ENCODE assay signal across 1 cellular context in the genomic region with DNA sequence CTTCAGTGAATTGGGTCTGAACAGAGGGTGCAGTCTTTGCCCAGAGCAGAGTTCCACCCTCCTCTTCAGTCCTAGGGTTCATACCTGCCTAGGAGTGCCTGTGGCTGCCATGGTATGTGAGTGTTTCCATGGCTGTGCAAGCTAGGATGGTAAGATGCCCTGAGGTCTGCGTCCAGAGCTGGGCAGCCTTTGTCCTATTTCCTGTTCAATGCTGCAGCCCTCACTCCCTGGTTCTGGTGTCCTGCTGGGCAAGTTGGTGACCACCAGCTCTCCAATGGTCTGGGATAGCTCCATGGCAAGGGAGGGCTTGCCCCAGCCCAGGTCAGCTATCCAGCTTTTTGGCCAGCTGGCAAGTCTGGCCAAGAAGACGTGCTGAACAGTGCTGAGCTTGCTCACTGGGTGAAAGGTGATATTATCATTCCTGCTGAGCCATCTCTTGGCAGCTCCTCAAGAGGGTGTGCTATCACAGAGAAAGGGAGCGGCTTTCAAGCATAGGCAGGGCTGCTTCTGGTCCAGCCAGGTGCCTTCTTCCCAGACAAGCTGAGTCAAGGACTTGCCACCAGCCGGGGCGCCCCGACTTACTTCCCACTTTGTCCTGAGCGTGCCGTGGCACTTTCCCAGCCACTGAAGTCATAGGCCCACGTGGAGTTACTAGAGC.
TF ChIP-seq lines count a peak whose summit lies in the region.

No MANE protein-coding gene starts in this region.

TF ChIP-seq in K562, 482 proteins besides CTCF, POLR2A, EP300 and RAD21:
- TF ChIP-seq NFE2 (IDR thresholded peaks at IDR 0.05; ENCODE audit: low read depth): peak; percentile 60; the same call in 1 of the 2 replicates
- TF ChIP-seq, protein P1, sequence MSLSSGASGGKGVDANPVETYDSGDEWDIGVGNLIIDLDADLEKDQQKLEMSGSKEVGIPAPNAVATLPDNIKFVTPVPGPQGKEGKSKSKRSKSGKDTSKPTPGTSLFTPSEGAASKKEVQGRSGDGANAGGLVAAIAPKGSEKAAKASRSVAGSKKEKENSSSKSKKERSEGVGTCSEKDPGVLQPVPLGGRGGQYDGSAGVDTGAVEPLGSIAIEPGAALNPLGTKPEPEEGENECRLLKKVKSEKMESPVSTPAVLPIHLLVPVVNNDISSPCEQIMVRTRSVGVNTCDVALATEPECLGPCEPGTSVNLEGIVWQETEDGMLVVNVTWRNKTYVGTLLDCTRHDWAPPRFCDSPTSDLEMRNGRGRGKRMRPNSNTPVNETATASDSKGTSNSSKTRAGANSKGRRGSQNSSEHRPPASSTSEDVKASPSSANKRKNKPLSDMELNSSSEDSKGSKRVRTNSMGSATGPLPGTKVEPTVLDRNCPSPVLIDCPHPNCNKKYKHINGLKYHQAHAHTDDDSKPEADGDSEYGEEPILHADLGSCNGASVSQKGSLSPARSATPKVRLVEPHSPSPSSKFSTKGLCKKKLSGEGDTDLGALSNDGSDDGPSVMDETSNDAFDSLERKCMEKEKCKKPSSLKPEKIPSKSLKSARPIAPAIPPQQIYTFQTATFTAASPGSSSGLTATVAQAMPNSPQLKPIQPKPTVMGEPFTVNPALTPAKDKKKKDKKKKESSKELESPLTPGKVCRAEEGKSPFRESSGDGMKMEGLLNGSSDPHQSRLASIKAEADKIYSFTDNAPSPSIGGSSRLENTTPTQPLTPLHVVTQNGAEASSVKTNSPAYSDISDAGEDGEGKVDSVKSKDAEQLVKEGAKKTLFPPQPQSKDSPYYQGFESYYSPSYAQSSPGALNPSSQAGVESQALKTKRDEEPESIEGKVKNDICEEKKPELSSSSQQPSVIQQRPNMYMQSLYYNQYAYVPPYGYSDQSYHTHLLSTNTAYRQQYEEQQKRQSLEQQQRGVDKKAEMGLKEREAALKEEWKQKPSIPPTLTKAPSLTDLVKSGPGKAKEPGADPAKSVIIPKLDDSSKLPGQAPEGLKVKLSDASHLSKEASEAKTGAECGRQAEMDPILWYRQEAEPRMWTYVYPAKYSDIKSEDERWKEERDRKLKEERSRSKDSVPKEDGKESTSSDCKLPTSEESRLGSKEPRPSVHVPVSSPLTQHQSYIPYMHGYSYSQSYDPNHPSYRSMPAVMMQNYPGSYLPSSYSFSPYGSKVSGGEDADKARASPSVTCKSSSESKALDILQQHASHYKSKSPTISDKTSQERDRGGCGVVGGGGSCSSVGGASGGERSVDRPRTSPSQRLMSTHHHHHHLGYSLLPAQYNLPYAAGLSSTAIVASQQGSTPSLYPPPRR (CRISPR knock-in tag; IDR thresholded peaks at IDR 0.05; ENCODE audit: borderline replicate concordance): 0 out of 2 replicates have a peak, but pooled peaks have one; percentile 19
- no peak for TF ChIP-seq SREBF1 (IDR thresholded peaks at IDR 0.05; ENCODE audit: borderline replicate concordance, low read depth, low read length)
- TF ChIP-seq HDGF (IDR thresholded peaks at IDR 0.05): 0 out of 2 replicates have a peak, but pooled peaks have one; percentile 60
- TF ChIP-seq ZNF3 (CRISPR knock-in tag; IDR thresholded peaks at IDR 0.05): no peak
- TF ChIP-seq, protein P2, sequence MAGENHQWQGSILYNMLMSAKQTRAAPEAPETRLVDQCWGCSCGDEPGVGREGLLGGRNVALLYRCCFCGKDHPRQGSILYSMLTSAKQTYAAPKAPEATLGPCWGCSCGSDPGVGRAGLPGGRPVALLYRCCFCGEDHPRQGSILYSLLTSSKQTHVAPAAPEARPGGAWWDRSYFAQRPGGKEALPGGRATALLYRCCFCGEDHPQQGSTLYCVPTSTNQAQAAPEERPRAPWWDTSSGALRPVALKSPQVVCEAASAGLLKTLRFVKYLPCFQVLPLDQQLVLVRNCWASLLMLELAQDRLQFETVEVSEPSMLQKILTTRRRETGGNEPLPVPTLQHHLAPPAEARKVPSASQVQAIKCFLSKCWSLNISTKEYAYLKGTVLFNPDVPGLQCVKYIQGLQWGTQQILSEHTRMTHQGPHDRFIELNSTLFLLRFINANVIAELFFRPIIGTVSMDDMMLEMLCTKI (IDR thresholded peaks at IDR 0.05; ENCODE audit: partially characterized antibody): no peak
- TF ChIP-seq ATF1 (CRISPR knock-in tag; IDR thresholded peaks at IDR 0.05): no peak
- TF ChIP-seq ATF1 (tag; IDR thresholded peaks at IDR 0.05): 0 out of 2 replicates have a peak, but pooled peaks have one; percentile 18
- no peak for TF ChIP-seq ZEB2 (IDR thresholded peaks at IDR 0.05)
- peak; percentile 70 for TF ChIP-seq NFIC (IDR thresholded peaks at IDR 0.05)
- TF ChIP-seq CBX1 (IDR thresholded peaks at IDR 0.05; ENCODE audit: low read depth): no peak
- no peak for TF ChIP-seq ZNF133 (CRISPR knock-in tag; IDR thresholded peaks at IDR 0.05)
- no peak for TF ChIP-seq ZZZ3 (IDR thresholded peaks at IDR 0.05)
- peak in 1 of 2 experiments; percentile 40; a peak in 1 of 4 replicates for TF ChIP-seq RCOR1 (IDR thresholded peaks at IDR 0.05; ENCODE audit: borderline replicate concordance in 1 of 2, low read depth in 2 of 2, low read length in 2 of 2)
- peak; percentile 48; the same call in 1 of the 2 replicates for TF ChIP-seq NCOR1 (IDR thresholded peaks at IDR 0.05)
- TF ChIP-seq NRF1 (conservative IDR thresholded peaks at IDR 0.05 in 1 of 2, IDR thresholded peaks at IDR 0.05 in 1 of 2): peak in 1 of 2 experiments; percentile 53; a peak in 3 of 4 replicates
- no peak; the same call in 1 of the 2 replicates for TF ChIP-seq FOSL1 (tag; conservative IDR thresholded peaks at IDR 0.05)
- TF ChIP-seq, protein P3, sequence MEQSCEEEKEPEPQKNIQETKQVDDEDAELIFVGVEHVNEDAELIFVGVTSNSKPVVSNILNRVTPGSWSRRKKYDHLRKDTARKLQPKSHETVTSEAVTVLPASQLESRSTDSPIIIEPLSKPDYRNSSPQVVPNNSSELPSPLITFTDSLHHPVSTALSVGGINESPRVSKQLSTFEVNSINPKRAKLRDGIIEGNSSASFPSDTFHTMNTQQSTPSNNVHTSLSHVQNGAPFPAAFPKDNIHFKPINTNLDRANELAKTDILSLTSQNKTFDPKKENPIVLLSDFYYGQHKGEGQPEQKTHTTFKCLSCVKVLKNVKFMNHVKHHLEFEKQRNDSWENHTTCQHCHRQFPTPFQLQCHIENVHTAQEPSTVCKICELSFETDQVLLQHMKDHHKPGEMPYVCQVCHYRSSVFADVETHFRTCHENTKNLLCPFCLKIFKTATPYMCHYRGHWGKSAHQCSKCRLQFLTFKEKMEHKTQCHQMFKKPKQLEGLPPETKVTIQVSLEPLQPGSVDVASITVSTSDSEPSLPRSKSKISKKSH (CRISPR knock-in tag; IDR thresholded peaks at IDR 0.05): no peak
- 0 out of 2 replicates have a peak, but pooled peaks have one; percentile 30 for TF ChIP-seq DPF2 (IDR thresholded peaks at IDR 0.05)
- peak; percentile 63 for TF ChIP-seq MAFK (IDR thresholded peaks at IDR 0.05; ENCODE audit: low read length)
- TF ChIP-seq KDM4B (IDR thresholded peaks at IDR 0.05; ENCODE audit: borderline replicate concordance in 2 of 2, low read depth in 1 of 2): no peak
- TF ChIP-seq, protein P4, sequence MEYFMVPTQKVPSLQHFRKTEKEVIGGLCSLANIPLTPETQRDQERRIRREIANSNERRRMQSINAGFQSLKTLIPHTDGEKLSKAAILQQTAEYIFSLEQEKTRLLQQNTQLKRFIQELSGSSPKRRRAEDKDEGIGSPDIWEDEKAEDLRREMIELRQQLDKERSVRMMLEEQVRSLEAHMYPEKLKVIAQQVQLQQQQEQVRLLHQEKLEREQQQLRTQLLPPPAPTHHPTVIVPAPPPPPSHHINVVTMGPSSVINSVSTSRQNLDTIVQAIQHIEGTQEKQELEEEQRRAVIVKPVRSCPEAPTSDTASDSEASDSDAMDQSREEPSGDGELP (CRISPR knock-in tag; IDR thresholded peaks at IDR 0.05; ENCODE audit: borderline replicate concordance): peak; percentile 63; the same call in 1 of the 2 replicates
- TF ChIP-seq ZNF551 (CRISPR knock-in tag; IDR thresholded peaks at IDR 0.05): no peak
- peak; percentile 52; the same call in 1 of the 2 replicates for TF ChIP-seq MAFG (tag; conservative IDR thresholded peaks at IDR 0.05)
- peak; percentile 23; the same call in 1 of the 2 replicates for TF ChIP-seq MAFF (IDR thresholded peaks at IDR 0.05; ENCODE audit: low read length)
- peak; percentile 46; the same call in 1 of the 2 replicates for TF ChIP-seq JUND (IDR thresholded peaks at IDR 0.05; ENCODE audit: borderline replicate concordance, low read depth, low read length)
- no peak for TF ChIP-seq JUND (tag; IDR thresholded peaks at IDR 0.05; ENCODE audit: borderline replicate concordance, low read depth, low read length)
- TF ChIP-seq TEAD1 (CRISPR knock-in tag; IDR thresholded peaks at IDR 0.05): peak in 1 of 2 experiments; percentile 40; a peak in 1 of 4 replicates
- TF ChIP-seq GATAD2A (IDR thresholded peaks at IDR 0.05): no peak
- TF ChIP-seq CTBP1 (IDR thresholded peaks at IDR 0.05; ENCODE audit: borderline replicate concordance): peak; percentile 50; the same call in 1 of the 2 replicates
- peak; percentile 32; the same call in 1 of the 2 replicates for TF ChIP-seq ZNF316 (IDR thresholded peaks at IDR 0.05)
- TF ChIP-seq C11orf30 (IDR thresholded peaks at IDR 0.05; ENCODE audit: low read depth): peak; percentile 61
- TF ChIP-seq RFX7 (CRISPR knock-in tag; IDR thresholded peaks at IDR 0.05): no peak
- TF ChIP-seq, protein P5, sequence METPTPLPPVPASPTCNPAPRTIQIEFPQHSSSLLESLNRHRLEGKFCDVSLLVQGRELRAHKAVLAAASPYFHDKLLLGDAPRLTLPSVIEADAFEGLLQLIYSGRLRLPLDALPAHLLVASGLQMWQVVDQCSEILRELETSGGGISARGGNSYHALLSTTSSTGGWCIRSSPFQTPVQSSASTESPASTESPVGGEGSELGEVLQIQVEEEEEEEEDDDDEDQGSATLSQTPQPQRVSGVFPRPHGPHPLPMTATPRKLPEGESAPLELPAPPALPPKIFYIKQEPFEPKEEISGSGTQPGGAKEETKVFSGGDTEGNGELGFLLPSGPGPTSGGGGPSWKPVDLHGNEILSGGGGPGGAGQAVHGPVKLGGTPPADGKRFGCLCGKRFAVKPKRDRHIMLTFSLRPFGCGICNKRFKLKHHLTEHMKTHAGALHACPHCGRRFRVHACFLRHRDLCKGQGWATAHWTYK (CRISPR knock-in tag; IDR thresholded peaks at IDR 0.05): no peak
- TF ChIP-seq, protein P6, sequence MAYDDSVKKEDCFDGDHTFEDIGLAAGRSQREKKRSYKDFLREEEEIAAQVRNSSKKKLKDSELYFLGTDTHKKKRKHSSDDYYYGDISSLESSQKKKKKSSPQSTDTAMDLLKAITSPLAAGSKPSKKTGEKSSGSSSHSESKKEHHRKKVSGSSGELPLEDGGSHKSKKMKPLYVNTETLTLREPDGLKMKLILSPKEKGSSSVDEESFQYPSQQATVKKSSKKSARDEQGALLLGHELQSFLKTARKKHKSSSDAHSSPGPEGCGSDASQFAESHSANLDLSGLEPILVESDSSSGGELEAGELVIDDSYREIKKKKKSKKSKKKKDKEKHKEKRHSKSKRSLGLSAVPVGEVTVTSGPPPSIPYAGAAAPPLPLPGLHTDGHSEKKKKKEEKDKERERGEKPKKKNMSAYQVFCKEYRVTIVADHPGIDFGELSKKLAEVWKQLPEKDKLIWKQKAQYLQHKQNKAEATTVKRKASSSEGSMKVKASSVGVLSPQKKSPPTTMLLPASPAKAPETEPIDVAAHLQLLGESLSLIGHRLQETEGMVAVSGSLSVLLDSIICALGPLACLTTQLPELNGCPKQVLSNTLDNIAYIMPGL (CRISPR knock-in tag; IDR thresholded peaks at IDR 0.05): no peak
- peak; percentile 80 for TF ChIP-seq MECOM (CRISPR knock-in tag; IDR thresholded peaks at IDR 0.05)
- TF ChIP-seq, protein P7, sequence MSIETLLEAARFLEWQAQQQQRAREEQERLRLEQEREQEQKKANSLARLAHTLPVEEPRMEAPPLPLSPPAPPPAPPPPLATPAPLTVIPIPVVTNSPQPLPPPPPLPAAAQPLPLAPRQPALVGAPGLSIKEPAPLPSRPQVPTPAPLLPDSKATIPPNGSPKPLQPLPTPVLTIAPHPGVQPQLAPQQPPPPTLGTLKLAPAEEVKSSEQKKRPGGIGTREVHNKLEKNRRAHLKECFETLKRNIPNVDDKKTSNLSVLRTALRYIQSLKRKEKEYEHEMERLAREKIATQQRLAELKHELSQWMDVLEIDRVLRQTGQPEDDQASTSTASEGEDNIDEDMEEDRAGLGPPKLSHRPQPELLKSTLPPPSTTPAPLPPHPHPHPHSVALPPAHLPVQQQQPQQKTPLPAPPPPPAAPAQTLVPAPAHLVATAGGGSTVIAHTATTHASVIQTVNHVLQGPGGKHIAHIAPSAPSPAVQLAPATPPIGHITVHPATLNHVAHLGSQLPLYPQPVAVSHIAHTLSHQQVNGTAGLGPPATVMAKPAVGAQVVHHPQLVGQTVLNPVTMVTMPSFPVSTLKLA (conservative IDR thresholded peaks at IDR 0.05): peak in 1 of 2 experiments; percentile 35; a peak in 1 of 4 replicates
- TF ChIP-seq NR2C2 (CRISPR knock-in tag; IDR thresholded peaks at IDR 0.05): no peak
- TF ChIP-seq NR2C2 (tag; IDR thresholded peaks at IDR 0.05): peak; percentile 57
TF ChIP-seq in K562: peak in this region for 21.
